ENCODE assay signal across 7 cellular contexts in the genomic region with DNA sequence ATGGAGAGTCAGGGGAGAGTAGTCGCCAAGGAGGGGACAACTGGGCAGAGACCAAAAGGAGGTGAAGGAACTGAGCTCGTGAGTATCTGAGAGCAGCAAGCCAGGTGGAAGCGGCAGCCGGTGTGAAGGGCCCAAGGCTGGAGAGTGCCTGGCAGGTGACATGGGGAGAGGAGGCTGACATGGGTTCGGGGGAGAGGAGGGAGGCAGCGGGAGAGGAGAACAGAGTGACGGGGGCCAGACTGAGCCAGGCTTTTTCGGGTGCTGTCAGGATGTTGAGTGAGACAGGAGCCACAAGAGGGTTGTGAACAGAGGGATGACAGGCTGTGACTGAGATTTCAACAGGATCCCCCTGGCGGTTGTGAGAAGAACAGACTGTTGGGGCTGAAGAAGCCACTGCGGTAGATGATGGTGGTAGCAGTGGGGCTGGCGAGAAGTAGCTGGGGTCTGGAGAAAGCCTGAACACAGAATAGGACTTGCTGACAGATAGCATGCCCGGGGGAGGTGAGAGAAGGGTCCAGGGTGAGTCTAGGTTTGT. TPM values are rescaled to one million over a fixed set of nuclear protein-coding genes. Genes with fewer than 3 reads are reported as not detected.
A peak's percentile ranks its signal among the peaks of the same experiment; 100 is the strongest.
DNase-seq lines count a peak whose midpoint lies in the region; ATAC-seq and TF ChIP-seq lines count a peak whose summit lies in the region.
"Had no signal": no experiment of that assay in that cellular context is flagged by ENCODE, and none has a peak within 500 bp of the region (broad histone marks: within the 10 kb centered on the region; RNA-seq: fewer than 3 reads in every experiment).

No MANE protein-coding gene starts in this region.

- H3K4me3 Mint-ChIP-seq in activated T-helper 17 cell treated with anti-CD3 and anti-CD28 coated beads, Interleukin-2, amount 50 U/mL, for 72 hours: peak overlapping the region; percentile 29
- no peak overlapping the region for H3K4me3 Mint-ChIP-seq in mesothelial cell of epicardium

- H3K36me3 ChIP-seq in H7 (replicated peaks; ENCODE audit: control insufficient read depth, insufficient read depth, low read length): peaks cover 5% of the 10 kb centered on the region

- TF ChIP-seq CTCF in mesothelial cell of epicardium (IDR thresholded peaks at IDR 0.05; ENCODE audit: unreplicated experiment): peak; percentile 32

- H3K27ac Mint-ChIP-seq in activated T-helper 17 cell treated with anti-CD3 and anti-CD28 coated beads, Interleukin-2, amount 50 U/mL, for 72 hours: peak overlapping the region; percentile 62
- H3K27ac Mint-ChIP-seq in mesothelial cell of epicardium: peak overlapping the region; percentile 11

- peaks cover 62% of the 10 kb centered on the region for H3K36me3 Mint-ChIP-seq in activated T-helper 17 cell treated with anti-CD3 and anti-CD28 coated beads, Interleukin-2, amount 50 U/mL, for 72 hours (ENCODE audit: low read depth)
- H3K36me3 Mint-ChIP-seq in mesothelial cell of epicardium: peaks cover 25% of the 10 kb centered on the region

- H3K27me3 ChIP-seq in H7 (ENCODE audit: control insufficient read depth, insufficient read depth, low read length): no peaks in the 10 kb centered on the region

- H3K27me3 Mint-ChIP-seq in activated T-helper 17 cell treated with anti-CD3 and anti-CD28 coated beads, Interleukin-2, amount 50 U/mL, for 72 hours: no peaks in the 10 kb centered on the region
- H3K27me3 Mint-ChIP-seq in mesothelial cell of epicardium (ENCODE audit: low read depth): no peaks in the 10 kb centered on the region
- H3K27me3 Mint-ChIP-seq: naive B cell had no signal

- peak; percentile 81 for DNase-seq in H7
- no peak for DNase-seq in mesothelial cell of epicardium (ENCODE audit: low spot score in 2 of 2, unreplicated experiment in 2 of 2)
- DNase-seq in ureter (ENCODE audit: low spot score): no peak
- no peak for DNase-seq in LoVo (ENCODE audit: low spot score)
- DNase-seq: naive B cell had no signal

- ATAC-seq in activated T-helper 17 cell treated with anti-CD3 and anti-CD28 coated beads, Interleukin-2, amount 50 U/mL, for 72 hours (replicated peaks): no peak
- ATAC-seq in GM19351 (IDR thresholded peaks at IDR 0.05; ENCODE audit: unreplicated experiment): no peak

- peaks cover 30% of the 10 kb centered on the region for H3K4me1 Mint-ChIP-seq in activated T-helper 17 cell treated with anti-CD3 and anti-CD28 coated beads, Interleukin-2, amount 50 U/mL, for 72 hours
- peaks cover 16% of the 10 kb centered on the region for H3K4me1 Mint-ChIP-seq in mesothelial cell of epicardium

- H3K4me3 ChIP-seq in H7 (ENCODE audit: insufficient read depth, low read depth, low read length): no peak overlapping the region

- no peaks in the 10 kb centered on the region for H3K9me3 Mint-ChIP-seq in activated T-helper 17 cell treated with anti-CD3 and anti-CD28 coated beads, Interleukin-2, amount 50 U/mL, for 72 hours
- peaks cover 24% of the 10 kb centered on the region for H3K9me3 Mint-ChIP-seq in mesothelial cell of epicardium

RNA-seq across cellular contexts. Expression of a gene that starts 5.7 kb away (rescaled TPM):
- total RNA-seq in H7 (2014; rRNA removed; shearing (Covaris generic)): 32.7 and 33.8 TPM in 2 replicates
- total RNA-seq in activated T-helper 17 cell treated with anti-CD3 and anti-CD28 coated beads, Interleukin-2, amount 50 U/mL, for 72 hours: 10 to 100 TPM; 77.8 to 95.9 TPM
- total RNA-seq in mesothelial cell of epicardium (34.6 to 35.4 TPM (median 35.0 TPM) in 3 replicates), ureter (33.0 TPM)

RNA-seq across cellular contexts. Expression of a gene that starts 14.4 kb away (rescaled TPM):
- total RNA-seq in H7 (2014; rRNA removed; shearing (Covaris generic)): 87.5 and 93.7 TPM in 2 replicates
- 100 to 1,000 TPM; 127 to 156 TPM for total RNA-seq in activated T-helper 17 cell treated with anti-CD3 and anti-CD28 coated beads, Interleukin-2, amount 50 U/mL, for 72 hours
- total RNA-seq in mesothelial cell of epicardium (70.1 to 71.5 TPM (median 71.4 TPM) in 3 replicates), ureter (95.1 TPM)

RNA-seq across cellular contexts. Expression of a gene that starts 14.9 kb away (rescaled TPM):
- 5.5 and 6.0 TPM in 2 replicates for total RNA-seq in H7 (2014; rRNA removed; shearing (Covaris generic))
- 1 to 10 TPM; 3.2 to 7.6 TPM for total RNA-seq in activated T-helper 17 cell treated with anti-CD3 and anti-CD28 coated beads, Interleukin-2, amount 50 U/mL, for 72 hours
- total RNA-seq in mesothelial cell of epicardium (0.97 to 1.2 TPM (median 0.99 TPM) in 3 replicates), ureter (4.3 TPM)

RNA-seq across cellular contexts. Expression of a gene that starts 25.0 kb away (rescaled TPM):
- 0.81 and 2.1 TPM in 2 replicates for total RNA-seq in H7 (2014; rRNA removed; shearing (Covaris generic))
- total RNA-seq in activated T-helper 17 cell treated with anti-CD3 and anti-CD28 coated beads, Interleukin-2, amount 50 U/mL, for 72 hours: 1 to 10 TPM; 1.0 to 4.3 TPM
- total RNA-seq in mesothelial cell of epicardium (3.7 to 4.4 TPM (median 4.2 TPM) in 3 replicates), ureter (1.4 TPM)
